ENCODE assay signal across 21 cellular contexts in the genomic region with DNA sequence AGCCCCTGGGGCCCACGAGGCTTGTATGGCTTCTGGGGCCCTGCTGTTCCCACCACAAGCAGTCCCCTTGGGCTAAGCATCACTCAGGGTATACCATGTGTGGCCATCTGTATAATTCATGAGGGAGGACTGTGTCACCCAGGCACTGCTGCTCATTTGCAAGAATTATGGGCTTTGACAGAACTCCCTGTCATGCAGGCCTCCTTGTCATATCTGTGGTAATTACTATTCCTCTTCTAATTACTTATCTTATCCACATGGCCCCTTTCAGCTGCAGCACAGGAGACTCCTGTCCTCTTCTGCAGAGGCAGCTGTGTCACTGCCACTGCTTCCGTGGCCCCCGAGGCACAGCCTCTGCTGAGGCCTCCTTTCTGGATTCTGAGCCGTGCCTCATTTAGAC. TPM values are rescaled to one million over a fixed set of nuclear protein-coding genes. Genes with fewer than 3 reads are reported as not detected.
DNase-seq lines count a peak whose midpoint lies in the region; ATAC-seq and TF ChIP-seq lines count a peak whose summit lies in the region.
"Had no signal": no experiment of that assay in that cellular context is flagged by ENCODE, and none has a peak within 500 bp of the region (broad histone marks: within the 10 kb centered on the region; RNA-seq: fewer than 3 reads in every experiment).

No MANE protein-coding gene starts in this region.

- H3K36me3 Mint-ChIP-seq in H9 (ENCODE audit: insufficient read depth in 1 of 3, low read depth in 3 of 3): peaks cover 0 to 16% (median 0%) of the 10 kb centered on the region in 3 experiments; a peak in 3 of 7 replicates
- no peaks in the 10 kb centered on the region for H3K36me3 Mint-ChIP-seq in glutamatergic neuron (ENCODE audit: unreplicated experiment)
- H3K36me3 Mint-ChIP-seq: CD8-positive, alpha-beta memory T cell had no signal

- H3K9ac ChIP-seq in H9 (ENCODE audit: extremely low read depth, insufficient read length, low read length) (no peak overlapping the region), SK-N-SH (no peak overlapping the region)
- H3K9ac ChIP-seq: BLaER1 treated with 17β-estradiol and CSF1 and Interleukin-3, amounts not matched to agents 10 nM and 100 nM had no signal

- H3K27me3 ChIP-seq in BE2C (no peaks in the 10 kb centered on the region), H9 (ENCODE audit: insufficient read depth, low read length) (no peaks in the 10 kb centered on the region; the same call in 1 of the 2 replicates), SK-N-SH (ENCODE audit: insufficient read depth) (no peaks in the 10 kb centered on the region), A673 (replicated peaks; ENCODE audit: insufficient read depth, low read depth, low read length, poor library complexity) (no peaks in the 10 kb centered on the region)
- H3K27me3 ChIP-seq: BLaER1 treated with 17β-estradiol and CSF1 and Interleukin-3, amounts not matched to agents 10 nM and 100 nM had no signal

- CTCF ChIA-PET in SK-N-SH (lab: Yijun Ruan, JAX) (interaction anchor here (0.8 to 1.8 kb wide), 4 partner anchors 10 to 559 kb away, joined by 3 to 6 read pairs (median 4); no protein-coding TSS in a partner anchor), A673 (lab: Charles Lee) (no interaction called here)

- BruUV-seq in A673 (replicated peaks; lab: Mats Ljungman, UMichigan): no TSS peak

- DNase-seq in BE2C (peak; percentile 79), H9 (peak; percentile 8), SK-N-SH (peak; percentile 76), glutamatergic neuron (no peak), A673 (ENCODE audit: low spot score) (no peak), NCI-H524 treated with DMSO at 0.1 percent for 48 hours (lab: John Stamatoyannopoulos, UW) (no peak), OCI-M1 (lab: John Stamatoyannopoulos, UW) (no peak)
- DNase-seq: CD4-positive, alpha-beta T cell; CD8-positive, alpha-beta memory T cell; DMS 273 treated with DMSO at 0.1 percent for 48 hours; DMS79; EL; GDM1; GOT3; HCEC 1CT had no signal

- H3K27me3 Mint-ChIP-seq in H9 (ENCODE audit: low read depth) (peaks cover 54% of the 10 kb centered on the region), glutamatergic neuron (ENCODE audit: unreplicated experiment) (peaks cover 2% of the 10 kb centered on the region)

- no peak overlapping the region for H2AFZ ChIP-seq in H9 (ENCODE audit: low read length)
- H2AFZ ChIP-seq in SK-N-SH (ENCODE audit: low read depth): no peak overlapping the region

- POLR2A ChIA-PET in SK-N-SH (lab: Yijun Ruan, JAX) (interaction anchor here (2.2 to 2.4 kb wide), 2 partner anchors 30 to 77 kb away, joined by 10 to 13 read pairs; partner anchors contain the start of gene ZNF503), A673 (lab: Charles Lee; ENCODE audit: low non-redundant PET) (no interaction called here)

- no peaks in the 10 kb centered on the region for H3K23me2 ChIP-seq in H9 (ENCODE audit: insufficient read length, low read depth, low read length, poor library complexity, severe bottlenecking)

- peak in 1 of 2 experiments; percentile 99; a peak in 2 of 4 replicates for TF ChIP-seq EP300 in SK-N-SH (IDR thresholded peaks at IDR 0.05; ENCODE audit: borderline replicate concordance in 1 of 2, low read depth in 1 of 2, low read length in 1 of 2)

- no peak overlapping the region for H3K14ac ChIP-seq in H9 (ENCODE audit: insufficient read depth, low read length)

- no peak overlapping the region for H2AK5ac ChIP-seq in H9 (ENCODE audit: insufficient read length, low read length)

- peaks cover 23 to 24% of the 10 kb centered on the region in 2 experiments for H3K4me1 Mint-ChIP-seq in H9
- H3K4me1 Mint-ChIP-seq in glutamatergic neuron (ENCODE audit: low read depth, unreplicated experiment): no peaks in the 10 kb centered on the region
- H3K4me1 Mint-ChIP-seq: B cell; CD8-positive, alpha-beta memory T cell had no signal

- TF ChIP-seq RAD21 in SK-N-SH (IDR thresholded peaks at IDR 0.05; ENCODE audit: low read length): peak; percentile 19; the same call in 1 of the 2 replicates

- H4K8ac ChIP-seq in H9 (replicated peaks; ENCODE audit: insufficient read length, low read depth, low read length): no peak overlapping the region

- H2BK120ac ChIP-seq in H9 (ENCODE audit: low read depth, low read length, poor library complexity, severe bottlenecking): no peak overlapping the region

- H3K4me2 ChIP-seq in H9 (ENCODE audit: insufficient read depth, insufficient read length, low read length) (no peak overlapping the region), SK-N-SH (no peak overlapping the region)
- H3K4me2 ChIP-seq: BLaER1 treated with 17β-estradiol and CSF1 and Interleukin-3, amounts not matched to agents 10 nM and 100 nM had no signal

- no peaks in the 10 kb centered on the region for H3K9me2 ChIP-seq in SK-N-SH

- intact Hi-C loops in A673 (cut with micrococcal nuclease; ENCODE audit: unreplicated experiment): no loop called here

- H3F3A ChIP-seq in SK-N-SH (replicated peaks; ENCODE audit: insufficient read depth): no peaks in the 10 kb centered on the region

- H4K20me1 ChIP-seq in H9 (ENCODE audit: control insufficient read depth, insufficient read depth, insufficient read length): no peaks in the 10 kb centered on the region
- no peaks in the 10 kb centered on the region for H4K20me1 ChIP-seq in SK-N-SH (ENCODE audit: insufficient read depth)
- H4K20me1 ChIP-seq: BLaER1 treated with 17β-estradiol and CSF1 and Interleukin-3, amounts not matched to agents 10 nM and 100 nM had no signal

- H4K91ac ChIP-seq in H9 (ENCODE audit: insufficient read length, low read depth, low read length): no peak overlapping the region

- no peak overlapping the region for H2BK15ac ChIP-seq in H9 (ENCODE audit: low read depth, low read length)

- H3K23ac ChIP-seq in H9 (ENCODE audit: insufficient read length, low read depth, low read length): no peak overlapping the region

- H2BK12ac ChIP-seq in H9 (ENCODE audit: insufficient read length, low read depth, low read length): no peak overlapping the region

- H2BK5ac ChIP-seq in H9 (ENCODE audit: insufficient read length, low read length): no peak overlapping the region

- peaks cover 9% of the 10 kb centered on the region for H3K4me1 ChIP-seq in BE2C
- peaks cover 10% of the 10 kb centered on the region; the same call in 1 of the 2 replicates for H3K4me1 ChIP-seq in H9 (ENCODE audit: insufficient read depth, low read length)
- H3K4me1 ChIP-seq in SK-N-SH (ENCODE audit: control insufficient read depth in 1 of 2, insufficient read depth in 2 of 2, low read depth in 1 of 2, low read length in 1 of 2): peaks cover 0 to 16% of the 10 kb centered on the region in 2 experiments; a peak in 2 of 4 replicates
- no peaks in the 10 kb centered on the region for H3K4me1 ChIP-seq in A673 (ENCODE audit: insufficient read depth, low read length, poor library complexity, severe bottlenecking)

- WGBS in H9 (ENCODE audit: extremely low coverage, insufficient read length, low lambda C conversion rate): no CpG with 5 or more reads among the region's 4 CpGs
- 50% methylated on average over 4 of the region's 4 CpGs for WGBS in SK-N-SH (ENCODE audit: low lambda C conversion rate)

- H3K56ac ChIP-seq in H9 (ENCODE audit: insufficient read length, low read depth, low read length): no peak overlapping the region

- ATAC-seq in GM19023 (IDR thresholded peaks at IDR 0.05; ENCODE audit: unreplicated experiment): no peak
- ATAC-seq: GM12878 had no signal

- no peak overlapping the region for H3K4me3 Mint-ChIP-seq in H9
- no peak overlapping the region for H3K4me3 Mint-ChIP-seq in glutamatergic neuron (ENCODE audit: unreplicated experiment)
- H3K4me3 Mint-ChIP-seq: B cell; CD14-positive monocyte; CD4-positive, alpha-beta T cell; CD8-positive, alpha-beta memory T cell had no signal

- no peaks in the 10 kb centered on the region for H3K36me3 ChIP-seq in BE2C
- H3K36me3 ChIP-seq in SK-N-SH (replicated peaks in 1 of 2; ENCODE audit: control insufficient read depth in 1 of 2, insufficient read depth in 2 of 2, low read length in 1 of 2): no peaks in the 10 kb centered on the region
- no peaks in the 10 kb centered on the region for H3K36me3 ChIP-seq in A673 (ENCODE audit: insufficient read depth, low read length, poor library complexity, severe bottlenecking)
- H3K36me3 ChIP-seq: BLaER1 treated with 17β-estradiol and CSF1 and Interleukin-3, amounts not matched to agents 10 nM and 100 nM had no signal

- no peak overlapping the region for H2BK20ac ChIP-seq in H9 (ENCODE audit: low read depth, low read length, poor library complexity, severe bottlenecking)

- H3K4me3 ChIP-seq in BE2C (ENCODE audit: low read depth, low read length) (no peak overlapping the region), SK-N-SH (ENCODE audit: low read depth in 2 of 2, low read length in 1 of 2) (no peak overlapping the region), A673 (ENCODE audit: low read depth, low read length, poor library complexity, severe bottlenecking) (no peak overlapping the region)
- H3K4me3 ChIP-seq: BLaER1 treated with 17β-estradiol and CSF1 and Interleukin-3, amounts not matched to agents 10 nM and 100 nM; GM12878 had no signal

- no peak overlapping the region for H3K4ac ChIP-seq in H9 (ENCODE audit: low read depth, low read length)

- H3K9me3 ChIP-seq in BE2C: no peaks in the 10 kb centered on the region
- no peaks in the 10 kb centered on the region for H3K9me3 ChIP-seq in H9 (ENCODE audit: control insufficient read depth, low read depth, low read length)
- no peaks in the 10 kb centered on the region for H3K9me3 ChIP-seq in SK-N-SH
- H3K9me3 ChIP-seq in A673 (ENCODE audit: low read depth, low read length, poor library complexity, severe bottlenecking): no peaks in the 10 kb centered on the region
- H3K9me3 ChIP-seq: BLaER1 treated with 17β-estradiol and CSF1 and Interleukin-3, amounts not matched to agents 10 nM and 100 nM had no signal

- TF ChIP-seq CTCF in BE2C (IDR thresholded peaks at IDR 0.05; ENCODE audit: low read depth, low read length) (no peak), H9 (conservative IDR thresholded peaks at IDR 0.05) (no peak), SK-N-SH (IDR thresholded peaks at IDR 0.05) (no peak), glutamatergic neuron (IDR thresholded peaks at IDR 0.05; ENCODE audit: partially characterized antibody, unreplicated experiment) (no peak), A673 (conservative IDR thresholded peaks at IDR 0.05; ENCODE audit: low read depth, low read length) (no peak)

- H3K9me3 Mint-ChIP-seq in H9 (peaks cover 3 to 5% of the 10 kb centered on the region in 2 experiments; a peak in 3 of 5 replicates), glutamatergic neuron (ENCODE audit: unreplicated experiment) (peaks cover 2% of the 10 kb centered on the region)
- H3K9me3 Mint-ChIP-seq: CD4-positive, alpha-beta T cell had no signal

- H3K27ac Mint-ChIP-seq in H9 (no peak overlapping the region), glutamatergic neuron (ENCODE audit: unreplicated experiment) (peak overlapping the region; percentile 35)
- H3K27ac Mint-ChIP-seq: B cell; CD14-positive monocyte; CD4-positive, alpha-beta T cell; CD8-positive, alpha-beta memory T cell had no signal

- H3K79me2 ChIP-seq in H9 (ENCODE audit: insufficient read depth, low read length) (no peaks in the 10 kb centered on the region), SK-N-SH (ENCODE audit: insufficient read depth) (no peaks in the 10 kb centered on the region)

- no peak overlapping the region for H4K5ac ChIP-seq in H9 (ENCODE audit: insufficient read length, low read depth, low read length)

- H3K27ac ChIP-seq in H9 (ENCODE audit: insufficient read length, low read depth, low read length) (no peak overlapping the region), SK-N-SH (ENCODE audit: low read depth in 2 of 2, low read length in 1 of 2) (peak overlapping the region in 1 of 2 experiments; percentile 89; a peak in 2 of 4 replicates), A673 (ENCODE audit: low read depth, low read length, poor library complexity, severe bottlenecking) (no peak overlapping the region)
- H3K27ac ChIP-seq: BLaER1 treated with 17β-estradiol and CSF1 and Interleukin-3, amounts not matched to agents 10 nM and 100 nM had no signal

- H3T11ph ChIP-seq in H9 (ENCODE audit: low read length): no peak overlapping the region

- no peak overlapping the region for H3K18ac ChIP-seq in H9 (ENCODE audit: insufficient read length, low read depth, low read length)

- H3K79me1 ChIP-seq in H9 (ENCODE audit: insufficient read depth, low read depth, low read length, poor library complexity, severe bottlenecking): no peaks in the 10 kb centered on the region

RNA-seq across cellular contexts. Expression of gene LRMDA, which starts 46.3 kb away (rescaled TPM):
- polyA plus RNA-seq in BE2C (2012; ENCODE audit: insufficient read depth, insufficient read length, low read depth): 1.4 TPM
- total RNA-seq in H9 (2021): 1.8 and 2.1 TPM in 2 replicates
- 0.37 and 0.95 TPM in 2 replicates for polyA plus RNA-seq in SK-N-SH (2012; rRNA removed)
- 0.08 and 0.41 TPM in 2 replicates for polyA plus RNA-seq in SK-N-SH (2012; cell fraction: cytosol; rRNA removed)
- polyA plus RNA-seq in SK-N-SH (2012; cell fraction: nucleus; rRNA removed): 0.13 and 0.32 TPM in 2 replicates
- total RNA-seq in glutamatergic neuron (ENCODE audit: unreplicated experiment): 2.1 TPM
- total RNA-seq in A673 (2021): not detected in 2 replicates
- total RNA-seq: A172; B cell; CD4-positive, alpha-beta T cell; CD8-positive, alpha-beta memory T cell had no signal
- polyA plus RNA-seq: CD8-positive, alpha-beta memory T cell had no signal

Comparison
In these comparisons a context has a peak if more than half of its experiments do, and no peak if none do; other contexts are left out.
1. DNase-seq: peak in BE2C (single experiment), H9 (single experiment) and SK-N-SH (single experiment); none in glutamatergic neuron (single experiment), A673 (single experiment), NCI-H524 treated with DMSO at 0.1 percent for 48 hours (single experiment) and OCI-M1 (single experiment).